Comparison of ENCODE assay signal across 8 cellular contexts in genomic region chr3:32177702-32178198, GRCh38.
DNase-seq lines count a peak whose midpoint lies in the region; ATAC-seq and TF ChIP-seq lines count a peak whose summit lies in the region.

No MANE protein-coding gene starts in this region.

- DNase-seq in NCI-H2196 (lab: John Stamatoyannopoulos, UW; ENCODE audit: unreplicated experiment) (peak; percentile 46), NCI-H2196 treated with DMSO at 0.1 percent for 48 hours (lab: John Stamatoyannopoulos, UW; ENCODE audit: unreplicated experiment) (no peak), NCI-H446 treated with DMSO at 0.1 percent for 48 hours (lab: John Stamatoyannopoulos, UW) (peak; percentile 29), dorsolateral prefrontal cortex (peak in 2 of 10 donors; percentile 11 to 40), memory B cell (ENCODE audit: low spot score in 2 of 2) (peak; percentile 19 to 30), testis (peak; percentile 85)
- peak; percentile 8 for DNase-seq in activated CD4-positive, CD25-positive, alpha-beta regulatory T cell treated with anti-CD3 and anti-CD28 coated beads, Interleukin-2, amount 50 U/mL, for 16 hours (ENCODE audit: low read depth, low spot score)

- peak; percentile 72 for ATAC-seq in HG02885 (IDR thresholded peaks at IDR 0.05; ENCODE audit: poor library complexity, unreplicated experiment)
- ATAC-seq in memory B cell (ENCODE audit: low read depth) = peak; percentile 66

- 26 to 30% methylated on average over 5 of the region's 5 CpGs for WGBS in testis, 2 donors

- intact Hi-C loops in dorsolateral prefrontal cortex (cut with DNase I) = no loop called here
- intact Hi-C loops in testis (cut with DNase I; ENCODE audit: low total_unique reads) = no loop called here

- H3K9me3 ChIP-seq in testis = no peaks in the 10 kb centered on the region

- H3K4me3 ChIP-seq in dorsolateral prefrontal cortex (no peak overlapping the region), testis (no peak overlapping the region)

- no peaks in the 10 kb centered on the region for H3K4me1 ChIP-seq in testis

- TF ChIP-seq CTCF in dorsolateral prefrontal cortex (IDR thresholded peaks at IDR 0.05 in 54 of 56, conservative IDR thresholded peaks at IDR 0.05 in 2 of 56; ENCODE audit: low read depth in 1 of 56, partially characterized antibody in 56 of 56) = peak in 53 of 56 donors; percentile 19 to 67 (median 49)
- peak; percentile 57 to 75 (median 73) for TF ChIP-seq CTCF in testis (IDR thresholded peaks at IDR 0.05)

- H3K27me3 ChIP-seq in dorsolateral prefrontal cortex (no peaks in the 10 kb centered on the region), testis (no peaks in the 10 kb centered on the region)

- no peaks in the 10 kb centered on the region for H3K9me3 Mint-ChIP-seq in memory B cell

- TF ChIP-seq POLR2A in testis (IDR thresholded peaks at IDR 0.05) = no peak

- no peak overlapping the region for H3K4me3 Mint-ChIP-seq in memory B cell

- H3K4me1 Mint-ChIP-seq in memory B cell = peaks cover 11% of the 10 kb centered on the region

- no peak overlapping the region for H3K27ac Mint-ChIP-seq in memory B cell

- peaks cover 2% of the 10 kb centered on the region for H3K36me3 Mint-ChIP-seq in memory B cell

- H3K27me3 Mint-ChIP-seq in memory B cell = peaks cover 5% of the 10 kb centered on the region

- H3K27ac ChIP-seq in dorsolateral prefrontal cortex (no peak overlapping the region), testis (no peak overlapping the region)

- H3K36me3 ChIP-seq in testis (ENCODE audit: low read depth, missing control alignments) = no peaks in the 10 kb centered on the region
